In genomic region chr19:45350477-45351058, GRCh38 we compare ENCODE assay signal across 18 cellular contexts. TPM values are rescaled to one million over a fixed set of nuclear protein-coding genes. Genes with fewer than 3 reads are reported as not detected.
A peak's percentile ranks its signal among the peaks of the same experiment; 100 is the strongest.
DNase-seq lines count a peak whose midpoint lies in the region; ATAC-seq, FAIRE-seq and TF ChIP-seq lines count a peak whose summit lies in the region.
"Had no signal": no experiment of that assay in that cellular context is flagged by ENCODE, and none has a peak within 500 bp of the region (broad histone marks: within the 10 kb centered on the region; RNA-seq: fewer than 3 reads in every experiment).

No MANE protein-coding gene starts in this region.

- POLR2A ChIA-PET in K562 (lab: Yijun Ruan, JAX), result interaction anchor here (0.7 kb wide), 1 partner anchor 88 kb away, joined by 3 read pairs; no protein-coding TSS in a partner anchor

- WGBS in K562 (ENCODE audit: insufficient coverage, low coverage, missing lambda C conversion rate), result 76% methylated on average over 5 of the region's 17 CpGs

- no peak for ATAC-seq in K562
- no peak for ATAC-seq in GM21528 (IDR thresholded peaks at IDR 0.05; ENCODE audit: low FRiP score, unreplicated experiment)

- DNase-seq in activated naive CD4-positive, alpha-beta T cell treated with anti-CD3 and anti-CD28 coated beads for 36 hours, result no peak
- DNase-seq in activated naive CD4-positive, alpha-beta T cell treated with anti-CD3 and anti-CD28 coated beads, Interleukin-2, amount 10 ng/mL, durations not matched to agents 7 days and 5 days, result no peak
- peak; percentile 19 for DNase-seq in GM12892 (ENCODE audit: insufficient read length)
- DNase-seq in K562 (ENCODE audit: extremely low read depth in 1 of 4, low spot score in 3 of 4), result no peak
- DNase-seq in inferior parietal cortex (ENCODE audit: extremely low spot score), result no peak
- no peak for DNase-seq in NCI-H526 (lab: John Stamatoyannopoulos, UW)
- DNase-seq: BE2C; CD4-positive, alpha-beta memory T cell; DND-41; GDM1; HCEC 1CT had no signal

- H3K36me3 ChIP-seq in K562 (ENCODE audit: control insufficient read depth, insufficient read depth, low read length), result peaks cover 57% of the 10 kb centered on the region; the same call in 2 of the 3 replicates

- H4K20me1 ChIP-seq in K562 (replicated peaks; ENCODE audit: control insufficient read depth, insufficient read depth, low read length), result peaks cover 3% of the 10 kb centered on the region; the same call in 1 of the 2 replicates

- H3K36me3 Mint-ChIP-seq in activated naive CD4-positive, alpha-beta T cell treated with anti-CD3 and anti-CD28 coated beads for 36 hours (ENCODE audit: low read depth), result peaks cover 6% of the 10 kb centered on the region
- peaks cover 9% of the 10 kb centered on the region for H3K36me3 Mint-ChIP-seq in activated naive CD4-positive, alpha-beta T cell treated with anti-CD3 and anti-CD28 coated beads, Interleukin-2, amount 10 ng/mL, durations not matched to agents 7 days and 5 days

- in situ Hi-C loops in K562 (cut with MboI), result no loop called here

- no peak for TF ChIP-seq POLR2A in GM12892 (IDR thresholded peaks at IDR 0.05; ENCODE audit: low read depth, low read length)
- TF ChIP-seq POLR2A in K562 (conservative IDR thresholded peaks at IDR 0.05), result no peak

- H3K79me2 ChIP-seq in K562 (ENCODE audit: control insufficient read depth, insufficient read depth, low read length), result no peaks in the 10 kb centered on the region

- no peak for TF ChIP-seq CTCF in K562 (IDR thresholded peaks at IDR 0.05 in 2 of 3, conservative IDR thresholded peaks at IDR 0.05 in 1 of 3; ENCODE audit: insufficient read depth in 2 of 3, low read depth in 1 of 3, low read length in 3 of 3)

- TF ChIP-seq RAD21 in K562 (CRISPR knock-in tag; conservative IDR thresholded peaks at IDR 0.05 in 1 of 2, IDR thresholded peaks at IDR 0.05 in 1 of 2), result no peak

- no peak overlapping the region for H2AFZ ChIP-seq in K562 (ENCODE audit: low read depth, low read length)

- no peaks in the 10 kb centered on the region for H3K9me1 ChIP-seq in K562 (ENCODE audit: control insufficient read depth, insufficient read depth, low read length)

- no peaks in the 10 kb centered on the region for H3K4me1 Mint-ChIP-seq in activated naive CD4-positive, alpha-beta T cell treated with anti-CD3 and anti-CD28 coated beads for 36 hours (ENCODE audit: low read depth)
- H3K4me1 Mint-ChIP-seq in activated naive CD4-positive, alpha-beta T cell treated with anti-CD3 and anti-CD28 coated beads, Interleukin-2, amount 10 ng/mL, durations not matched to agents 7 days and 5 days, result peaks cover 2% of the 10 kb centered on the region

- peaks cover 7% of the 10 kb centered on the region for H3K27me3 Mint-ChIP-seq in activated naive CD4-positive, alpha-beta T cell treated with anti-CD3 and anti-CD28 coated beads for 36 hours (ENCODE audit: low read depth)
- peaks cover 16% of the 10 kb centered on the region for H3K27me3 Mint-ChIP-seq in activated naive CD4-positive, alpha-beta T cell treated with anti-CD3 and anti-CD28 coated beads, Interleukin-2, amount 10 ng/mL, durations not matched to agents 7 days and 5 days

- no peak overlapping the region for H3K27ac ChIP-seq in K562 (ENCODE audit: extremely low read depth, low read depth, low read length)
- H3K27ac ChIP-seq: C4-2B had no signal

- intact Hi-C loops in activated naive CD4-positive, alpha-beta T cell treated with anti-CD3 and anti-CD28 coated beads for 36 hours (cut with micrococcal nuclease), result no loop called here
- intact Hi-C loops in K562 (cut with micrococcal nuclease), result no loop called here

- no peak overlapping the region for H3K4me2 ChIP-seq in K562 (ENCODE audit: insufficient read depth, low read length)

- H3K27ac Mint-ChIP-seq in activated naive CD4-positive, alpha-beta T cell treated with anti-CD3 and anti-CD28 coated beads for 36 hours, result peak overlapping the region; percentile 13
- H3K27ac Mint-ChIP-seq in activated naive CD4-positive, alpha-beta T cell treated with anti-CD3 and anti-CD28 coated beads, Interleukin-2, amount 10 ng/mL, durations not matched to agents 7 days and 5 days, result no peak overlapping the region
- H3K27ac Mint-ChIP-seq: IgD-negative memory B cell had no signal

- no peak overlapping the region for H3K9ac ChIP-seq in K562 (ENCODE audit: insufficient read depth in 1 of 2, low read depth in 2 of 2, low read length in 2 of 2)

- no peak overlapping the region for H3K4me3 ChIP-seq in K562

- H3K4me1 ChIP-seq in K562 (replicated peaks in 1 of 2; ENCODE audit: control insufficient read depth in 2 of 2, insufficient read depth in 2 of 2, low read length in 2 of 2), result peaks cover 0 to 43% of the 10 kb centered on the region in 2 experiments; a peak in 2 of 5 replicates
- H3K4me1 ChIP-seq: BE2C had no signal

- H3K4me3 Mint-ChIP-seq in activated naive CD4-positive, alpha-beta T cell treated with anti-CD3 and anti-CD28 coated beads for 36 hours, result no peak overlapping the region
- no peak overlapping the region for H3K4me3 Mint-ChIP-seq in activated naive CD4-positive, alpha-beta T cell treated with anti-CD3 and anti-CD28 coated beads, Interleukin-2, amount 10 ng/mL, durations not matched to agents 7 days and 5 days
- H3K4me3 Mint-ChIP-seq: CD4-positive, alpha-beta memory T cell had no signal

- FAIRE-seq in GM12892 (lab: Jason Lieb, UNC) (no peak), K562 (lab: Jason Lieb, UNC) (no peak)
- FAIRE-seq: A204.1, GM19239, H1 had no signal

- no TSS peak for BruUV-seq in K562 (replicated peaks; lab: Mats Ljungman, UMichigan)

- no peaks in the 10 kb centered on the region for H3K9me3 Mint-ChIP-seq in activated naive CD4-positive, alpha-beta T cell treated with anti-CD3 and anti-CD28 coated beads for 36 hours
- H3K9me3 Mint-ChIP-seq in activated naive CD4-positive, alpha-beta T cell treated with anti-CD3 and anti-CD28 coated beads, Interleukin-2, amount 10 ng/mL, durations not matched to agents 7 days and 5 days, result no peaks in the 10 kb centered on the region
- H3K9me3 Mint-ChIP-seq: IgD-negative memory B cell had no signal

- no peak for TF ChIP-seq EP300 in K562 (IDR thresholded peaks at IDR 0.05; ENCODE audit: low read length)

- H3K27me3 ChIP-seq in K562 (ENCODE audit: control insufficient read depth in 2 of 2, insufficient read depth in 2 of 2, low read length in 2 of 2), result no peaks in the 10 kb centered on the region

- H3K9me3 ChIP-seq in K562 (replicated peaks; ENCODE audit: control insufficient read depth, insufficient read depth, low read depth, low read length), result no peaks in the 10 kb centered on the region
- H3K9me3 ChIP-seq: BE2C had no signal

- CTCF ChIA-PET in activated naive CD4-positive, alpha-beta T cell treated with anti-CD3 and anti-CD28 coated beads for 36 hours (lab: Charles Lee), result interaction anchor here (0.6 kb wide), 1 partner anchor 362 kb away, joined by 3 read pairs; no protein-coding TSS in a partner anchor
- CTCF ChIA-PET in activated naive CD4-positive, alpha-beta T cell treated with anti-CD3 and anti-CD28 coated beads, Interleukin-2, amount 10 ng/mL, durations not matched to agents 7 days and 5 days (lab: Charles Lee), result no interaction called here
- CTCF ChIA-PET in K562 (lab: Yijun Ruan, JAX; ENCODE audit: low intra/inter-chr PET ratio), result no interaction called here

RNA-seq across cellular contexts. Expression of gene KLC3, which starts 10.0 kb away (rescaled TPM):
- not detected for total RNA-seq in activated naive CD4-positive, alpha-beta T cell treated with anti-CD3 and anti-CD28 coated beads for 36 hours
- not detected for polyA plus RNA-seq in GM12892 (2012; ENCODE audit: missing spikeins)
- total RNA-seq in K562 (2011; cell fraction: chromatin; rRNA removed; ENCODE audit: low replicate concordance), result 0.86 and 1.9 TPM in 2 replicates
- total RNA-seq in K562 (2011; cell fraction: nucleolus; rRNA removed), result 1.3 and 1.6 TPM in 2 replicates
- 1.5 and 1.6 TPM in 2 replicates for total RNA-seq in K562 (2011; cell fraction: nucleoplasm; rRNA removed)
- 1.2 and 1.3 TPM in 2 replicates for total RNA-seq in K562 (2014; rRNA removed)
- total RNA-seq in K562 (2014; rRNA removed; fragmentation: Illumina TruSeq; extraction: Trizol), result 0.22 TPM in 1 of 2 replicates, not detected in the other
- 0.19 TPM in 1 of 2 replicates, not detected in the other for total RNA-seq in K562 (2015; rRNA removed; fragmentation: Illumina TruSeq; extraction: Trizol)
- 0.56 and 0.71 TPM in 2 replicates for total RNA-seq in K562 (2021)
- 0.60 and 0.95 TPM in 2 replicates for polyA plus RNA-seq in K562 (2011; rRNA removed)
- polyA plus RNA-seq in K562 (2011; cell fraction: cytosol; rRNA removed), result 0.80 and 1.6 TPM in 2 replicates
- 1.0 and 2.1 TPM in 2 replicates for polyA plus RNA-seq in K562 (2011; cell fraction: nucleus; rRNA removed)
- 0.55 and 0.86 TPM in 2 replicates for polyA plus RNA-seq in K562 (2012)
- 0.21 and 0.43 TPM in 2 replicates for polyA plus RNA-seq in K562 (2014; fragmentation: Illumina TruSeq; extraction: Trizol)
- polyA plus RNA-seq in K562 (2014; fragmentation: Nextera tagmentation; extraction: Ambion mirVana), result under 1 TPM in 1 of 2 experiments, not detected in 1; 0.03 TPM
- 0.58 and 0.90 TPM in 2 replicates for polyA plus RNA-seq in K562 (2014; rRNA removed)
- polyA minus RNA-seq in K562 (2011; rRNA and poly(A)+ RNA removed), result 0.15 and 0.35 TPM in 2 replicates
- polyA minus RNA-seq in K562 (2011; cell fraction: cytosol; rRNA and poly(A)+ RNA removed), result 1.0 TPM in 1 of 2 replicates, not detected in the other
- polyA minus RNA-seq in K562 (2011; cell fraction: nucleus; rRNA and poly(A)+ RNA removed), result 0.22 TPM in 1 of 2 replicates, not detected in the other
- total RNA-seq: CD4-positive, alpha-beta memory T cell had no signal
- polyA plus RNA-seq: CD4-positive, alpha-beta memory T cell; IgD-negative memory B cell had no signal

RNA-seq across cellular contexts. Expression of gene ERCC2, which starts 19.8 kb away (rescaled TPM):
- total RNA-seq in activated naive CD4-positive, alpha-beta T cell treated with anti-CD3 and anti-CD28 coated beads for 36 hours, result 10 to 100 TPM; 20.6 to 22.9 TPM
- 12.0 TPM for polyA plus RNA-seq in GM12892 (2012; ENCODE audit: missing spikeins)
- 133 and 285 TPM in 2 replicates for total RNA-seq in K562 (2011; cell fraction: chromatin; rRNA removed; ENCODE audit: low replicate concordance)
- 121 and 134 TPM in 2 replicates for total RNA-seq in K562 (2011; cell fraction: nucleolus; rRNA removed)
- total RNA-seq in K562 (2011; cell fraction: nucleoplasm; rRNA removed), result 92.9 and 95.2 TPM in 2 replicates
- total RNA-seq in K562 (2014; rRNA removed) (26.4 and 29.8 TPM in 2 replicates), K562 (2014; rRNA removed; fragmentation: Illumina TruSeq; extraction: Trizol) (12.0 and 15.0 TPM in 2 replicates), K562 (2015; rRNA removed; fragmentation: Illumina TruSeq; extraction: Trizol) (12.9 and 13.9 TPM in 2 replicates), K562 (2021) (55.9 and 57.7 TPM in 2 replicates)
- polyA plus RNA-seq in K562 (2011; rRNA removed) (23.4 and 52.4 TPM in 2 replicates), K562 (2014; fragmentation: Illumina TruSeq; extraction: Trizol) (28.5 and 32.7 TPM in 2 replicates), K562 (2014; fragmentation: Nextera tagmentation; extraction: Ambion mirVana) (1 to 10 TPM; 2.2 to 2.4 TPM), K562 (2014; rRNA removed) (31.1 and 31.6 TPM in 2 replicates)
- 23.5 and 48.2 TPM in 2 replicates for polyA plus RNA-seq in K562 (2011; cell fraction: cytosol; rRNA removed)
- polyA plus RNA-seq in K562 (2011; cell fraction: nucleus; rRNA removed), result 142 and 172 TPM in 2 replicates
- 37.7 and 45.1 TPM in 2 replicates for polyA plus RNA-seq in K562 (2012)
- polyA minus RNA-seq in K562 (2011; rRNA and poly(A)+ RNA removed), result 51.5 and 54.5 TPM in 2 replicates
- 26.8 and 33.6 TPM in 2 replicates for polyA minus RNA-seq in K562 (2011; cell fraction: cytosol; rRNA and poly(A)+ RNA removed)
- 37.0 and 57.0 TPM in 2 replicates for polyA minus RNA-seq in K562 (2011; cell fraction: nucleus; rRNA and poly(A)+ RNA removed)

RNA-seq across cellular contexts. Expression of gene CKM, which starts 27.9 kb away (rescaled TPM):
- not detected for total RNA-seq in activated naive CD4-positive, alpha-beta T cell treated with anti-CD3 and anti-CD28 coated beads for 36 hours
- not detected for polyA plus RNA-seq in GM12892 (2012; ENCODE audit: missing spikeins)
- total RNA-seq in K562 (2011; cell fraction: chromatin; rRNA removed; ENCODE audit: low replicate concordance), result not detected in 2 replicates
- total RNA-seq in K562 (2011; cell fraction: nucleolus; rRNA removed), result not detected in 2 replicates
- total RNA-seq in K562 (2011; cell fraction: nucleoplasm; rRNA removed), result not detected in 2 replicates
- total RNA-seq in K562 (2014; rRNA removed) (not detected in 2 replicates), K562 (2014; rRNA removed; fragmentation: Illumina TruSeq; extraction: Trizol) (not detected in 2 replicates), K562 (2015; rRNA removed; fragmentation: Illumina TruSeq; extraction: Trizol) (0.14 and 0.15 TPM in 2 replicates), K562 (2021) (0.09 and 0.11 TPM in 2 replicates)
- polyA plus RNA-seq in K562 (2011; rRNA removed) (0.47 TPM in 1 of 2 replicates, not detected in the other), K562 (2014; fragmentation: Illumina TruSeq; extraction: Trizol) (not detected in 2 replicates), K562 (2014; fragmentation: Nextera tagmentation; extraction: Ambion mirVana) (under 1 TPM; 0.06 TPM), K562 (2014; rRNA removed) (0.08 and 0.17 TPM in 2 replicates)
- polyA plus RNA-seq in K562 (2011; cell fraction: cytosol; rRNA removed), result 0.22 and 0.62 TPM in 2 replicates
- 0.10 and 0.70 TPM in 2 replicates for polyA plus RNA-seq in K562 (2011; cell fraction: nucleus; rRNA removed)
- 0.13 and 0.30 TPM in 2 replicates for polyA plus RNA-seq in K562 (2012)
- 0.18 TPM in 1 of 2 replicates, not detected in the other for polyA minus RNA-seq in K562 (2011; rRNA and poly(A)+ RNA removed)
- polyA minus RNA-seq in K562 (2011; cell fraction: cytosol; rRNA and poly(A)+ RNA removed), result not detected in 2 replicates
- polyA minus RNA-seq in K562 (2011; cell fraction: nucleus; rRNA and poly(A)+ RNA removed), result 0.33 TPM in 1 of 2 replicates, not detected in the other
- total RNA-seq: CD4-positive, alpha-beta memory T cell; H1; HT1080 had no signal
- polyA plus RNA-seq: CD4-positive, alpha-beta memory T cell; IgD-negative memory B cell had no signal

RNA-seq across cellular contexts. Expression of gene PPP1R13L, which starts 54.3 kb away (rescaled TPM):
- total RNA-seq in activated naive CD4-positive, alpha-beta T cell treated with anti-CD3 and anti-CD28 coated beads for 36 hours, result 1 to 10 TPM; 4.0 to 4.8 TPM
- polyA plus RNA-seq in GM12892 (2012; ENCODE audit: missing spikeins), result 4.6 TPM
- 13.7 and 25.0 TPM in 2 replicates for total RNA-seq in K562 (2011; cell fraction: chromatin; rRNA removed; ENCODE audit: low replicate concordance)
- 14.5 and 17.6 TPM in 2 replicates for total RNA-seq in K562 (2011; cell fraction: nucleolus; rRNA removed)
- total RNA-seq in K562 (2011; cell fraction: nucleoplasm; rRNA removed), result 15.8 and 21.6 TPM in 2 replicates
- total RNA-seq in K562 (2014; rRNA removed) (2.3 TPM in 2 replicates), K562 (2014; rRNA removed; fragmentation: Illumina TruSeq; extraction: Trizol) (0.84 and 1.0 TPM in 2 replicates), K562 (2015; rRNA removed; fragmentation: Illumina TruSeq; extraction: Trizol) (0.83 and 0.94 TPM in 2 replicates), K562 (2021) (4.5 and 6.7 TPM in 2 replicates)
- polyA plus RNA-seq in K562 (2011; rRNA removed) (2.0 and 6.6 TPM in 2 replicates), K562 (2014; fragmentation: Illumina TruSeq; extraction: Trizol) (2.7 and 3.6 TPM in 2 replicates), K562 (2014; fragmentation: Nextera tagmentation; extraction: Ambion mirVana) (under 1 TPM; 0.32 to 0.82 TPM), K562 (2014; rRNA removed) (1.7 and 3.7 TPM in 2 replicates)
- 2.6 and 3.5 TPM in 2 replicates for polyA plus RNA-seq in K562 (2011; cell fraction: cytosol; rRNA removed)
- polyA plus RNA-seq in K562 (2011; cell fraction: nucleus; rRNA removed), result 16.5 and 21.1 TPM in 2 replicates
- 7.4 and 23.3 TPM in 2 replicates for polyA plus RNA-seq in K562 (2012)
- polyA minus RNA-seq in K562 (2011; rRNA and poly(A)+ RNA removed), result 1.6 and 2.6 TPM in 2 replicates
- 2.4 and 7.6 TPM in 2 replicates for polyA minus RNA-seq in K562 (2011; cell fraction: cytosol; rRNA and poly(A)+ RNA removed)
- 3.1 and 6.1 TPM in 2 replicates for polyA minus RNA-seq in K562 (2011; cell fraction: nucleus; rRNA and poly(A)+ RNA removed)

RNA-seq across cellular contexts. Expression of gene POLR1G, which starts 55.9 kb away (rescaled TPM):
- total RNA-seq in activated naive CD4-positive, alpha-beta T cell treated with anti-CD3 and anti-CD28 coated beads for 36 hours, result 1 to 10 TPM; 7.4 to 7.6 TPM
- 4.4 TPM for polyA plus RNA-seq in GM12892 (2012; ENCODE audit: missing spikeins)
- total RNA-seq in K562 (2011; cell fraction: chromatin; rRNA removed; ENCODE audit: low replicate concordance), result 7.5 and 14.6 TPM in 2 replicates
- 11.1 and 14.3 TPM in 2 replicates for total RNA-seq in K562 (2011; cell fraction: nucleolus; rRNA removed)
- 9.8 and 10.3 TPM in 2 replicates for total RNA-seq in K562 (2011; cell fraction: nucleoplasm; rRNA removed)
- 36.6 and 50.6 TPM in 2 replicates for total RNA-seq in K562 (2014; rRNA removed)
- 19.7 and 22.7 TPM in 2 replicates for total RNA-seq in K562 (2014; rRNA removed; fragmentation: Illumina TruSeq; extraction: Trizol)
- total RNA-seq in K562 (2015; rRNA removed; fragmentation: Illumina TruSeq; extraction: Trizol), result 50.1 and 51.0 TPM in 2 replicates
- total RNA-seq in K562 (2021), result 27.4 and 32.1 TPM in 2 replicates
- 8.5 and 9.7 TPM in 2 replicates for polyA plus RNA-seq in K562 (2011; rRNA removed)
- polyA plus RNA-seq in K562 (2011; cell fraction: cytosol; rRNA removed), result 11.0 and 17.1 TPM in 2 replicates
- 3.6 and 6.6 TPM in 2 replicates for polyA plus RNA-seq in K562 (2011; cell fraction: nucleus; rRNA removed)
- polyA plus RNA-seq in K562 (2012), result 5.1 and 14.9 TPM in 2 replicates
- 32.6 and 37.4 TPM in 2 replicates for polyA plus RNA-seq in K562 (2014; fragmentation: Illumina TruSeq; extraction: Trizol)
- 1 to 10 TPM; 3.0 to 6.4 TPM for polyA plus RNA-seq in K562 (2014; fragmentation: Nextera tagmentation; extraction: Ambion mirVana)
- polyA plus RNA-seq in K562 (2014; rRNA removed), result 29.2 and 31.7 TPM in 2 replicates
- polyA minus RNA-seq in K562 (2011; rRNA and poly(A)+ RNA removed), result 4.5 and 4.9 TPM in 2 replicates
- 12.2 and 12.9 TPM in 2 replicates for polyA minus RNA-seq in K562 (2011; cell fraction: cytosol; rRNA and poly(A)+ RNA removed)
- polyA minus RNA-seq in K562 (2011; cell fraction: nucleus; rRNA and poly(A)+ RNA removed), result 3.0 and 3.8 TPM in 2 replicates
